Comparison of ENCODE assay signal across 1 cellular context in the genomic region with DNA sequence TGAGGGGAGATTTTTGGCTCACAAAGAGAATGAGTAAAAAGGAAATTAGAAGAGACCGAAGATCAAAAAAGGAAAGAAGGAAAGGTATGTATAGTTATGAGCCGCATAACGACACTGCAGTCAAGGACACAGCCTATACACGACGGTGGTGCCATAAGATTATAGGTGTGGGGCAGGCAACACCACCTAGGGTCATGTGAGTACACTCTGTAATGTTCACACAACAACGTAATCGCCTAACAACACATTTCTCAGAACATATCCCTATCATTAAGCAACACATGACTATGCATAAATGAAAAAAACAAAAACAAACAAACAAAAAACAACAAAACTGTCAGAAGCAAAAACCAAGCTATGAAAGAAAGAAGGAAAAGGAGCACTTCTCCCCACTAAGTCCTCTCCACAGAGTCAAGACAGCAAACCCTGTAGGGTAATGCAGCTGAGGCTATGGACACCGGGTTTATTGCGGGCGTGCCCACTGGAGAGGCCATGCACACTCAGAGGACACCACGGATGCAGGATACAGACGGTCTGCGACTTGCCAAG.
TF ChIP-seq lines count a peak whose summit lies in the region.

No MANE protein-coding gene starts in this region.

TF ChIP-seq in K562, 482 proteins besides CTCF, POLR2A, EP300 and RAD21 (continued from another document and continues in another):
- TF ChIP-seq, protein P1, sequence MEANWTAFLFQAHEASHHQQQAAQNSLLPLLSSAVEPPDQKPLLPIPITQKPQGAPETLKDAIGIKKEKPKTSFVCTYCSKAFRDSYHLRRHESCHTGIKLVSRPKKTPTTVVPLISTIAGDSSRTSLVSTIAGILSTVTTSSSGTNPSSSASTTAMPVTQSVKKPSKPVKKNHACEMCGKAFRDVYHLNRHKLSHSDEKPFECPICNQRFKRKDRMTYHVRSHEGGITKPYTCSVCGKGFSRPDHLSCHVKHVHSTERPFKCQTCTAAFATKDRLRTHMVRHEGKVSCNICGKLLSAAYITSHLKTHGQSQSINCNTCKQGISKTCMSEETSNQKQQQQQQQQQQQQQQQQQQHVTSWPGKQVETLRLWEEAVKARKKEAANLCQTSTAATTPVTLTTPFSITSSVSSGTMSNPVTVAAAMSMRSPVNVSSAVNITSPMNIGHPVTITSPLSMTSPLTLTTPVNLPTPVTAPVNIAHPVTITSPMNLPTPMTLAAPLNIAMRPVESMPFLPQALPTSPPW (CRISPR knock-in tag; IDR thresholded peaks at IDR 0.05): no peak
- no peak for TF ChIP-seq ZNF717 (CRISPR knock-in tag; IDR thresholded peaks at IDR 0.05)
- TF ChIP-seq ZNF165 (CRISPR knock-in tag; IDR thresholded peaks at IDR 0.05; ENCODE audit: borderline replicate concordance): no peak
- TF ChIP-seq, protein P2, sequence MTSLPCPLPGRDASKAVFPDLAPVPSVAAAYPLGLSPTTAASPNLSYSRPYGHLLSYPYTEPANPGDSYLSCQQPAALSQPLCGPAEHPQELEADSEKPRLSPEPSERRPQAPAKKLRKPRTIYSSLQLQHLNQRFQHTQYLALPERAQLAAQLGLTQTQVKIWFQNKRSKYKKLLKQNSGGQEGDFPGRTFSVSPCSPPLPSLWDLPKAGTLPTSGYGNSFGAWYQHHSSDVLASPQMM (CRISPR knock-in tag; IDR thresholded peaks at IDR 0.05): no peak
- peak; percentile 43; the same call in 1 of the 2 replicates for TF ChIP-seq CBFA2T2 (conservative IDR thresholded peaks at IDR 0.05)
- TF ChIP-seq, protein P3, sequence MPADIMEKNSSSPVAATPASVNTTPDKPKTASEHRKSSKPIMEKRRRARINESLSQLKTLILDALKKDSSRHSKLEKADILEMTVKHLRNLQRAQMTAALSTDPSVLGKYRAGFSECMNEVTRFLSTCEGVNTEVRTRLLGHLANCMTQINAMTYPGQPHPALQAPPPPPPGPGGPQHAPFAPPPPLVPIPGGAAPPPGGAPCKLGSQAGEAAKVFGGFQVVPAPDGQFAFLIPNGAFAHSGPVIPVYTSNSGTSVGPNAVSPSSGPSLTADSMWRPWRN (IDR thresholded peaks at IDR 0.05; ENCODE audit: low read depth): no peak
- no peak for TF ChIP-seq BMI1 (IDR thresholded peaks at IDR 0.05; ENCODE audit: low read length)
- TF ChIP-seq GATA2 (CRISPR knock-in tag; IDR thresholded peaks at IDR 0.05): no peak
- TF ChIP-seq, protein P4, sequence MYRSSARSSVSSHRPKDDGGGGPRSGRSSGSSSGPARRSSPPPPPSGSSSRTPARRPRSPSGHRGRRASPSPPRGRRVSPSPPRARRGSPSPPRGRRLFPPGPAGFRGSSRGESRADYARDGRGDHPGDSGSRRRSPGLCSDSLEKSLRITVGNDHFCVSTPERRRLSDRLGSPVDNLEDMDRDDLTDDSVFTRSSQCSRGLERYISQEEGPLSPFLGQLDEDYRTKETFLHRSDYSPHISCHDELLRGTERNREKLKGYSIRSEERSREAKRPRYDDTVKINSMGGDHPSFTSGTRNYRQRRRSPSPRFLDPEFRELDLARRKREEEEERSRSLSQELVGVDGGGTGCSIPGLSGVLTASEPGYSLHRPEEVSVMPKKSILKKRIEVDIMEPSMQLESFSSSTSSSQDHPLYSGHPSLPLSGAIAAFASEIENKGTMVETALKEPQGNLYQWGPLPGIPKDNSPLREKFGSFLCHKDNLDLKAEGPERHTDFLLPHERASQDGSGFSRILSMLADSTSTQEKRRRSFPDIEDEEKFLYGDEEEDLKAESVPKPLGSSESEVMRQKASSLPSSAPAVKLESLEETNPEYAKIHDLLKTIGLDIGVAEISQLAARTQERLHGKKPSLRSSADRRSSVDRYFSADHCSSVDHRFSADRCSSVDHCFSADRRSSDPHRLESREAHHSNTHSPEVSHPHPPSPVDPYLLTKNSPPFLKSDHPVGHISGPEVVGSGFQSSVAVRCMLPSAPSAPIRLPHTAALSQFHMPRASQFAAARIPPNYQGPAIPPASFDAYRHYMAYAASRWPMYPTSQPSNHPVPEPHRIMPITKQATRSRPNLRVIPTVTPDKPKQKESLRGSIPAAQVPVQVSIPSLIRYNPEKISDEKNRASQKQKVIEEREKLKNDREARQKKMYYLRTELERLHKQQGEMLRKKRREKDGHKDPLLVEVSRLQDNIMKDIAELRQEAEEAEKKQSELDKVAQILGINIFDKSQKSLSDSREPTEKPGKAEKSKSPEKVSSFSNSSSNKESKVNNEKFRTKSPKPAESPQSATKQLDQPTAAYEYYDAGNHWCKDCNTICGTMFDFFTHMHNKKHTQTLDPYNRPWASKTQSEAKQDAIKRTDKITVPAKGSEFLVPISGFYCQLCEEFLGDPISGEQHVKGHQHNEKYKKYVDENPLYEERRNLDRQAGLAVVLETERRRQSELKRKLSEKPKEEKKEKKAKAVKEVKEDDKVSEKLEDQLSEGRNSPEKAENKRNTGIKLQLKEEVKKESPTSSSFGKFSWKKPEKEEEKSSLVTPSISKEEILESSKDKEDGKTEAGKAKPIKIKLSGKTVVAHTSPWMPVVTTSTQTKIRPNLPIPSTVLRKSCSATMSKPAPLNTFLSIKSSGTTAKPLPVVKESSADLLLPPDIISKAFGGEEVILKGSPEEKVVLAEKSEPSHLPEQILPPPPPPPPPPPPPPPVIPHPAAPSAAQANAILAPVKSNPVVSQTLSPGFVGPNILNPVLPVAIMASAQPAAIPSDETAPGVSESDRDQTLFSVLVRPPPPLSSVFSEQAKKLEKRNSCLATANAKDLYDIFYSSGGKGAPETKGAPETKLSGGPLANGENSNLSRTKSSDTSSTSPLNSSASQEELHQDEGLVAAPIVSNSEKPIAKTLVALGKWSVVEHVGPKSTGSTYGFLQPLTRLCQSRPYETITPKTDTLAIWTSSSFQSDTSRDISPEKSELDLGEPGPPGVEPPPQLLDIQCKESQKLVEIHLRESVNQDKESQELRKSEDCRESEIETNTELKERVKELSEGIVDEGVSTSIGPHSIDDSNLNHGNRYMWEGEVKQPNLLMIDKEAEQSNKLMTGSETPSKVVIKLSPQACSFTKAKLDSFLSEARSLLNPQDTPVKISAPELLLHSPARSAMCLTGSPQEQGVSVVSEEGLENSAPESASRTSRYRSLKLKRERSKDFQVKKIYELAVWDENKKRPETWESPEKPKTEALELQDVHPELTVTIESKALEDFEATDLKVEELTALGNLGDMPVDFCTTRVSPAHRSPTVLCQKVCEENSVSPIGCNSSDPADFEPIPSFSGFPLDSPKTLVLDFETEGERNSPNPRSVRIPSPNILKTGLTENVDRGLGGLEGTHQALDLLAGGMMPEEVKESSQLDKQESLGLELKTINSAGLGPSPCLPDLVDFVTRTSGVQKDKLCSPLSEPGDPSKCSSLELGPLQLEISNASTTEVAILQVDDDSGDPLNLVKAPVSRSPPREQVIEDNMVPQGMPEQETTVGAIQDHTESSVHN (IDR thresholded peaks at IDR 0.05; ENCODE audit: borderline replicate concordance in 1 of 2, low read depth in 1 of 2): no peak
- TF ChIP-seq ZNF77 (CRISPR knock-in tag; IDR thresholded peaks at IDR 0.05): no peak
- no peak for TF ChIP-seq MCM3 (IDR thresholded peaks at IDR 0.05)
- TF ChIP-seq MECOM (CRISPR knock-in tag; IDR thresholded peaks at IDR 0.05): peak; percentile 27; the same call in 1 of the 2 replicates
- no peak for TF ChIP-seq MED1 (CRISPR knock-in tag; IDR thresholded peaks at IDR 0.05; ENCODE audit: borderline replicate concordance)
- TF ChIP-seq PHF8 (IDR thresholded peaks at IDR 0.05; ENCODE audit: borderline replicate concordance, low read length): no peak
- TF ChIP-seq TCF7L2 (IDR thresholded peaks at IDR 0.05; ENCODE audit: low read depth, low read length): no peak
- TF ChIP-seq CBX2 (IDR thresholded peaks at IDR 0.05; ENCODE audit: insufficient read depth, low read length, poor library complexity, severe bottlenecking): no peak
- TF ChIP-seq, protein P5, sequence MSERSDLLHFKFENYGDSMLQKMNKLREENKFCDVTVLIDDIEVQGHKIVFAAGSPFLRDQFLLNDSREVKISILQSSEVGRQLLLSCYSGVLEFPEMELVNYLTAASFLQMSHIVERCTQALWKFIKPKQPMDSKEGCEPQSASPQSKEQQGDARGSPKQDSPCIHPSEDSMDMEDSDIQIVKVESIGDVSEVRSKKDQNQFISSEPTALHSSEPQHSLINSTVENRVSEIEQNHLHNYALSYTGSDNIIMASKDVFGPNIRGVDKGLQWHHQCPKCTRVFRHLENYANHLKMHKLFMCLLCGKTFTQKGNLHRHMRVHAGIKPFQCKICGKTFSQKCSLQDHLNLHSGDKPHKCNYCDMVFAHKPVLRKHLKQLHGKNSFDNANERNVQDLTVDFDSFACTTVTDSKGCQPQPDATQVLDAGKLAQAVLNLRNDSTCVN (CRISPR knock-in tag; IDR thresholded peaks at IDR 0.05): 0 out of 2 replicates have a peak, but pooled peaks have one; percentile 30
- TF ChIP-seq SP1 (CRISPR knock-in tag; IDR thresholded peaks at IDR 0.05): no peak; the same call in 1 of the 2 replicates
- TF ChIP-seq ZKSCAN3 (CRISPR knock-in tag; IDR thresholded peaks at IDR 0.05): no peak
- TF ChIP-seq ZNF551 (CRISPR knock-in tag; IDR thresholded peaks at IDR 0.05): no peak
- TF ChIP-seq MAFK (IDR thresholded peaks at IDR 0.05; ENCODE audit: low read length): peak; percentile 28; the same call in 1 of the 2 replicates
- TF ChIP-seq, protein P6, sequence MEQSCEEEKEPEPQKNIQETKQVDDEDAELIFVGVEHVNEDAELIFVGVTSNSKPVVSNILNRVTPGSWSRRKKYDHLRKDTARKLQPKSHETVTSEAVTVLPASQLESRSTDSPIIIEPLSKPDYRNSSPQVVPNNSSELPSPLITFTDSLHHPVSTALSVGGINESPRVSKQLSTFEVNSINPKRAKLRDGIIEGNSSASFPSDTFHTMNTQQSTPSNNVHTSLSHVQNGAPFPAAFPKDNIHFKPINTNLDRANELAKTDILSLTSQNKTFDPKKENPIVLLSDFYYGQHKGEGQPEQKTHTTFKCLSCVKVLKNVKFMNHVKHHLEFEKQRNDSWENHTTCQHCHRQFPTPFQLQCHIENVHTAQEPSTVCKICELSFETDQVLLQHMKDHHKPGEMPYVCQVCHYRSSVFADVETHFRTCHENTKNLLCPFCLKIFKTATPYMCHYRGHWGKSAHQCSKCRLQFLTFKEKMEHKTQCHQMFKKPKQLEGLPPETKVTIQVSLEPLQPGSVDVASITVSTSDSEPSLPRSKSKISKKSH (CRISPR knock-in tag; IDR thresholded peaks at IDR 0.05): no peak
- no peak for TF ChIP-seq LCOR (CRISPR knock-in tag; IDR thresholded peaks at IDR 0.05)
- TF ChIP-seq SRSF7 (optimal IDR thresholded peaks at IDR 0.05; ENCODE audit: low read depth, low read length): no peak
- TF ChIP-seq, protein P7, sequence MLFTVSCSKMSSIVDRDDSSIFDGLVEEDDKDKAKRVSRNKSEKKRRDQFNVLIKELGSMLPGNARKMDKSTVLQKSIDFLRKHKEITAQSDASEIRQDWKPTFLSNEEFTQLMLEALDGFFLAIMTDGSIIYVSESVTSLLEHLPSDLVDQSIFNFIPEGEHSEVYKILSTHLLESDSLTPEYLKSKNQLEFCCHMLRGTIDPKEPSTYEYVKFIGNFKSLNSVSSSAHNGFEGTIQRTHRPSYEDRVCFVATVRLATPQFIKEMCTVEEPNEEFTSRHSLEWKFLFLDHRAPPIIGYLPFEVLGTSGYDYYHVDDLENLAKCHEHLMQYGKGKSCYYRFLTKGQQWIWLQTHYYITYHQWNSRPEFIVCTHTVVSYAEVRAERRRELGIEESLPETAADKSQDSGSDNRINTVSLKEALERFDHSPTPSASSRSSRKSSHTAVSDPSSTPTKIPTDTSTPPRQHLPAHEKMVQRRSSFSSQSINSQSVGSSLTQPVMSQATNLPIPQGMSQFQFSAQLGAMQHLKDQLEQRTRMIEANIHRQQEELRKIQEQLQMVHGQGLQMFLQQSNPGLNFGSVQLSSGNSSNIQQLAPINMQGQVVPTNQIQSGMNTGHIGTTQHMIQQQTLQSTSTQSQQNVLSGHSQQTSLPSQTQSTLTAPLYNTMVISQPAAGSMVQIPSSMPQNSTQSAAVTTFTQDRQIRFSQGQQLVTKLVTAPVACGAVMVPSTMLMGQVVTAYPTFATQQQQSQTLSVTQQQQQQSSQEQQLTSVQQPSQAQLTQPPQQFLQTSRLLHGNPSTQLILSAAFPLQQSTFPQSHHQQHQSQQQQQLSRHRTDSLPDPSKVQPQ (CRISPR knock-in tag; IDR thresholded peaks at IDR 0.05; ENCODE audit: borderline replicate concordance): no peak
- TF ChIP-seq SETDB1 (IDR thresholded peaks at IDR 0.05; ENCODE audit: low read length): no peak
- TF ChIP-seq, protein P8, sequence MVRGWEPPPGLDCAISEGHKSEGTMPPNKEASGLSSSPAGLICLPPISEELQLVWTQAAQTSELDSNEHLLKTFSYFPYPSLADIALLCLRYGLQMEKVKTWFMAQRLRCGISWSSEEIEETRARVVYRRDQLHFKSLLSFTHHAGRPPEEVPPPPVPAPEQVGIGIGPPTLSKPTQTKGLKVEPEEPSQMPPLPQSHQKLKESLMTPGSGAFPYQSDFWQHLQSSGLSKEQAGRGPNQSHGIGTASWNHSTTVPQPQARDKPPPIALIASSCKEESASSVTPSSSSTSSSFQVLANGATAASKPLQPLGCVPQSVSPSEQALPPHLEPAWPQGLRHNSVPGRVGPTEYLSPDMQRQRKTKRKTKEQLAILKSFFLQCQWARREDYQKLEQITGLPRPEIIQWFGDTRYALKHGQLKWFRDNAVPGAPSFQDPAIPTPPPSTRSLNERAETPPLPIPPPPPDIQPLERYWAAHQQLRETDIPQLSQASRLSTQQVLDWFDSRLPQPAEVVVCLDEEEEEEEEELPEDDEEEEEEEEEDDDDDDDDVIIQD (CRISPR knock-in tag; IDR thresholded peaks at IDR 0.05): no peak
- TF ChIP-seq BRD9 (IDR thresholded peaks at IDR 0.05; ENCODE audit: low read depth, partially characterized antibody): no peak
- no peak for TF ChIP-seq ZNF3 (CRISPR knock-in tag; IDR thresholded peaks at IDR 0.05)
- no peak for TF ChIP-seq ZNF232 (CRISPR knock-in tag; IDR thresholded peaks at IDR 0.05)
- TF ChIP-seq DACH1 (IDR thresholded peaks at IDR 0.05; ENCODE audit: partially characterized antibody): no peak
- TF ChIP-seq PTBP1 (IDR thresholded peaks at IDR 0.05; ENCODE audit: low read depth, low read length): no peak
- TF ChIP-seq, protein P9, sequence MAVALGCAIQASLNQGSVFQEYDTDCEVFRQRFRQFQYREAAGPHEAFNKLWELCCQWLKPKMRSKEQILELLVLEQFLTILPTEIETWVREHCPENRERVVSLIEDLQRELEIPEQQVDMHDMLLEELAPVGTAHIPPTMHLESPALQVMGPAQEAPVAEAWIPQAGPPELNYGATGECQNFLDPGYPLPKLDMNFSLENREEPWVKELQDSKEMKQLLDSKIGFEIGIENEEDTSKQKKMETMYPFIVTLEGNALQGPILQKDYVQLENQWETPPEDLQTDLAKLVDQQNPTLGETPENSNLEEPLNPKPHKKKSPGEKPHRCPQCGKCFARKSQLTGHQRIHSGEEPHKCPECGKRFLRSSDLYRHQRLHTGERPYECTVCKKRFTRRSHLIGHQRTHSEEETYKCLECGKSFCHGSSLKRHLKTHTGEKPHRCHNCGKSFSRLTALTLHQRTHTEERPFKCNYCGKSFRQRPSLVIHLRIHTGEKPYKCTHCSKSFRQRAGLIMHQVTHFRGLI (CRISPR knock-in tag; IDR thresholded peaks at IDR 0.05): no peak
- TF ChIP-seq, protein P10, sequence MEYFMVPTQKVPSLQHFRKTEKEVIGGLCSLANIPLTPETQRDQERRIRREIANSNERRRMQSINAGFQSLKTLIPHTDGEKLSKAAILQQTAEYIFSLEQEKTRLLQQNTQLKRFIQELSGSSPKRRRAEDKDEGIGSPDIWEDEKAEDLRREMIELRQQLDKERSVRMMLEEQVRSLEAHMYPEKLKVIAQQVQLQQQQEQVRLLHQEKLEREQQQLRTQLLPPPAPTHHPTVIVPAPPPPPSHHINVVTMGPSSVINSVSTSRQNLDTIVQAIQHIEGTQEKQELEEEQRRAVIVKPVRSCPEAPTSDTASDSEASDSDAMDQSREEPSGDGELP (CRISPR knock-in tag; IDR thresholded peaks at IDR 0.05; ENCODE audit: borderline replicate concordance): no peak
- no peak for TF ChIP-seq KAT7 (CRISPR knock-in tag; IDR thresholded peaks at IDR 0.05; ENCODE audit: borderline replicate concordance)
- 0 out of 2 replicates have a peak, but pooled peaks have one; percentile 40 for TF ChIP-seq ZNF766 (CRISPR knock-in tag; conservative IDR thresholded peaks at IDR 0.05)
- no peak for TF ChIP-seq ZSCAN32 (CRISPR knock-in tag; IDR thresholded peaks at IDR 0.05)
- no peak for TF ChIP-seq STAG1 (CRISPR knock-in tag; IDR thresholded peaks at IDR 0.05; ENCODE audit: borderline replicate concordance)
- TF ChIP-seq KLF16 (IDR thresholded peaks at IDR 0.05): no peak
- no peak for TF ChIP-seq JUNB (CRISPR knock-in tag; conservative IDR thresholded peaks at IDR 0.05)
